Comparison of ENCODE assay signal across 1 cellular context in the genomic region with DNA sequence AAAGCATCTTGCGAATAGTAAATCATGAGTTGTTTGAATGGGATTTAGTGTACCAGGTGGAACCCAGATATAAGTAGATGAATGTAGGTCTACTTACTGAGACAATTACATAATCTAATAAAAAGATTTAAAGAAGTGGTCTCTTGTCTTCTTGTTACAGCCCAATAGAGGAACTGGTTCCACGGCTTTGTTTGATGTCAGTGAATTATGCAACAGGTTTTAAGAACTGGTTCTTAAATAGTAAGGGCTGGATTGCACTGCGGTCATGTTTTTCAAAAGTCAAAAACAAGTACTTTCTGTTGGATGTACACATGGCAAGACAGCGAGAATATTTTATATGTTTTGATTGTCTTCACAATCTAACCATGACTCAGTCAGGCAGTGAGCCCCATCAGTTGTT.
TF ChIP-seq lines count a peak whose summit lies in the region.

No MANE protein-coding gene starts in this region.

TF ChIP-seq in GM23338, 12 proteins besides CTCF, POLR2A, EP300 and RAD21 (continued from another document):
- TF ChIP-seq, protein P1, sequence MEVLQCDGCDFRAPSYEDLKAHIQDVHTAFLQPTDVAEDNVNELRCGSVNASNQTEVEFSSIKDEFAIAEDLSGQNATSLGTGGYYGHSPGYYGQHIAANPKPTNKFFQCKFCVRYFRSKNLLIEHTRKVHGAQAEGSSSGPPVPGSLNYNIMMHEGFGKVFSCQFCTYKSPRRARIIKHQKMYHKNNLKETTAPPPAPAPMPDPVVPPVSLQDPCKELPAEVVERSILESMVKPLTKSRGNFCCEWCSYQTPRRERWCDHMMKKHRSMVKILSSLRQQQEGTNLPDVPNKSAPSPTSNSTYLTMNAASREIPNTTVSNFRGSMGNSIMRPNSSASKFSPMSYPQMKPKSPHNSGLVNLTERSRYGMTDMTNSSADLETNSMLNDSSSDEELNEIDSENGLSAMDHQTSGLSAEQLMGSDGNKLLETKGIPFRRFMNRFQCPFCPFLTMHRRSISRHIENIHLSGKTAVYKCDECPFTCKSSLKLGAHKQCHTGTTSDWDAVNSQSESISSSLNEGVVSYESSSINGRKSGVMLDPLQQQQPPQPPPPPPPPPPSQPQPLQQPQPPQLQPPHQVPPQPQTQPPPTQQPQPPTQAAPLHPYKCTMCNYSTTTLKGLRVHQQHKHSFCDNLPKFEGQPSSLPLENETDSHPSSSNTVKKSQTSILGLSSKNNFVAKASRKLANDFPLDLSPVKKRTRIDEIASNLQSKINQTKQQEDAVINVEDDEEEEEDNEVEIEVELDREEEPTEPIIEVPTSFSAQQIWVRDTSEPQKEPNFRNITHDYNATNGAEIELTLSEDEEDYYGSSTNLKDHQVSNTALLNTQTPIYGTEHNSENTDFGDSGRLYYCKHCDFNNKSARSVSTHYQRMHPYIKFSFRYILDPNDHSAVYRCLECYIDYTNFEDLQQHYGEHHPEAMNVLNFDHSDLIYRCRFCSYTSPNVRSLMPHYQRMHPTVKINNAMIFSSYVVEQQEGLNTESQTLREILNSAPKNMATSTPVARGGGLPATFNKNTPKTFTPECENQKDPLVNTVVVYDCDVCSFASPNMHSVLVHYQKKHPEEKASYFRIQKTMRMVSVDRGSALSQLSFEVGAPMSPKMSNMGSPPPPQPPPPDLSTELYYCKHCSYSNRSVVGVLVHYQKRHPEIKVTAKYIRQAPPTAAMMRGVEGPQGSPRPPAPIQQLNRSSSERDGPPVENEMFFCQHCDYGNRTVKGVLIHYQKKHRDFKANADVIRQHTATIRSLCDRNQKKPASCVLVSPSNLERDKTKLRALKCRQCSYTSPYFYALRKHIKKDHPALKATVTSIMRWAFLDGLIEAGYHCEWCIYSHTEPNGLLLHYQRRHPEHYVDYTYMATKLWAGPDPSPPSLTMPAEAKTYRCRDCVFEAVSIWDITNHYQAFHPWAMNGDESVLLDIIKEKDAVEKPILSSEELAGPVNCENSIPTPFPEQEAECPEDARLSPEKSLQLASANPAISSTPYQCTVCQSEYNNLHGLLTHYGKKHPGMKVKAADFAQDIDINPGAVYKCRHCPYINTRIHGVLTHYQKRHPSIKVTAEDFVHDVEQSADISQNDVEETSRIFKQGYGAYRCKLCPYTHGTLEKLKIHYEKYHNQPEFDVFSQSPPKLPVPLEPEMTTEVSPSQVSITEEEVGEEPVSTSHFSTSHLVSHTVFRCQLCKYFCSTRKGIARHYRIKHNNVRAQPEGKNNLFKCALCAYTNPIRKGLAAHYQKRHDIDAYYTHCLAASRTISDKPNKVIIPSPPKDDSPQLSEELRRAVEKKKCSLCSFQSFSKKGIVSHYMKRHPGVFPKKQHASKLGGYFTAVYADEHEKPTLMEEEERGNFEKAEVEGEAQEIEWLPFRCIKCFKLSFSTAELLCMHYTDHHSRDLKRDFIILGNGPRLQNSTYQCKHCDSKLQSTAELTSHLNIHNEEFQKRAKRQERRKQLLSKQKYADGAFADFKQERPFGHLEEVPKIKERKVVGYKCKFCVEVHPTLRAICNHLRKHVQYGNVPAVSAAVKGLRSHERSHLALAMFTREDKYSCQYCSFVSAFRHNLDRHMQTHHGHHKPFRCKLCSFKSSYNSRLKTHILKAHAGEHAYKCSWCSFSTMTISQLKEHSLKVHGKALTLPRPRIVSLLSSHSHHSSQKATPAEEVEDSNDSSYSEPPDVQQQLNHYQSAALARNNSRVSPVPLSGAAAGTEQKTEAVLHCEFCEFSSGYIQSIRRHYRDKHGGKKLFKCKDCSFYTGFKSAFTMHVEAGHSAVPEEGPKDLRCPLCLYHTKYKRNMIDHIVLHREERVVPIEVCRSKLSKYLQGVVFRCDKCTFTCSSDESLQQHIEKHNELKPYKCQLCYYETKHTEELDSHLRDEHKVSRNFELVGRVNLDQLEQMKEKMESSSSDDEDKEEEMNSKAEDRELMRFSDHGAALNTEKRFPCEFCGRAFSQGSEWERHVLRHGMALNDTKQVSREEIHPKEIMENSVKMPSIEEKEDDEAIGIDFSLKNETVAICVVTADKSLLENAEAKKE (CRISPR knock-in tag; IDR thresholded peaks at IDR 0.05), result no peak
- TF ChIP-seq ZNF114 (CRISPR knock-in tag; IDR thresholded peaks at IDR 0.05) (no peak), STAT1 (IDR thresholded peaks at IDR 0.05; ENCODE audit: unreplicated experiment) (no peak), EZH2phosphoT487 (IDR thresholded peaks at IDR 0.05; ENCODE audit: unreplicated experiment) (no peak), POLR2AphosphoS5 (IDR thresholded peaks at IDR 0.05; ENCODE audit: low read depth) (no peak), ZNF331 (CRISPR knock-in tag; IDR thresholded peaks at IDR 0.05; ENCODE audit: low read depth) (no peak), CREB1 (CRISPR knock-in tag; IDR thresholded peaks at IDR 0.05; ENCODE audit: low read depth) (no peak)
